ENCODE assay signal across 19 cellular contexts in genomic region chr18:48036191-48036590, GRCh38.
DNase-seq lines count a peak whose midpoint lies in the region; ATAC-seq and TF ChIP-seq lines count a peak whose summit lies in the region.
"Had no signal": no experiment of that assay in that cellular context is flagged by ENCODE, and none has a peak within 500 bp of the region (broad histone marks: within the 10 kb centered on the region; RNA-seq: fewer than 3 reads in every experiment).

No MANE protein-coding gene starts in this region.

- H3K4me3 Mint-ChIP-seq in activated naive CD8-positive, alpha-beta T cell treated with anti-CD3 and anti-CD28 coated beads, Interleukin-2, amount 50 U/mL, for 24 hours: no peak overlapping the region
- H3K4me3 Mint-ChIP-seq: activated CD4-positive, alpha-beta memory T cell treated with anti-CD3 and anti-CD28 coated beads for 36 hours; activated T-helper 1 cell treated with anti-CD3 and anti-CD28 coated beads, Interleukin-12 subunit alpha, Interleukin-12 subunit beta, Interleukin-2, Interleukin-4 antibody, amounts not matched to agents 30 ng/mL and 10 ng/mL and 1 ng/mL, durations not matched to agents 14 hours and 24 hours and 36 hours; CD14-positive monocyte; central memory CD8-positive, alpha-beta T cell; mesothelial cell of epicardium had no signal

- H3K4me1 ChIP-seq in lower lobe of right lung: peaks cover 14% of the 10 kb centered on the region
- H3K4me1 ChIP-seq in tibial artery: peaks cover 0 to 29% (median 5%) of the 10 kb centered on the region in 4 donors
- no peaks in the 10 kb centered on the region for H3K4me1 ChIP-seq in A673 (ENCODE audit: insufficient read depth, low read length, poor library complexity, severe bottlenecking)

- no TSS peak for BruUV-seq in A673 (replicated peaks; lab: Mats Ljungman, UMichigan)

- intact Hi-C loops in lower lobe of right lung (cut with DNase I) (no loop called here), tibial artery (cut with DNase I; ENCODE audit: low total_unique reads) (loop anchor here (10.0 kb wide), 1 partner anchor 299 kb away; no protein-coding TSS in a partner anchor), A673 (cut with micrococcal nuclease; ENCODE audit: unreplicated experiment) (no loop called here)

- H3K27me3 Mint-ChIP-seq in activated naive CD8-positive, alpha-beta T cell treated with anti-CD3 and anti-CD28 coated beads, Interleukin-2, amount 50 U/mL, for 24 hours: no peaks in the 10 kb centered on the region
- H3K27me3 Mint-ChIP-seq: activated CD4-positive, alpha-beta memory T cell treated with anti-CD3 and anti-CD28 coated beads for 36 hours had no signal

- no peaks in the 10 kb centered on the region for H3K9me3 Mint-ChIP-seq in activated naive CD8-positive, alpha-beta T cell treated with anti-CD3 and anti-CD28 coated beads, Interleukin-2, amount 50 U/mL, for 24 hours
- H3K9me3 Mint-ChIP-seq: activated CD4-positive, alpha-beta memory T cell treated with anti-CD3 and anti-CD28 coated beads for 36 hours; activated T-helper 1 cell treated with anti-CD3 and anti-CD28 coated beads, Interleukin-12 subunit alpha, Interleukin-12 subunit beta, Interleukin-2, Interleukin-4 antibody, amounts not matched to agents 30 ng/mL and 10 ng/mL and 1 ng/mL, durations not matched to agents 14 hours and 24 hours and 36 hours; CD14-positive monocyte; central memory CD8-positive, alpha-beta T cell; mesothelial cell of epicardium had no signal

- no peak overlapping the region for H3K4me3 ChIP-seq in lower lobe of right lung
- no peak overlapping the region for H3K4me3 ChIP-seq in tibial artery
- no peak overlapping the region for H3K4me3 ChIP-seq in A673 (ENCODE audit: low read depth, low read length, poor library complexity, severe bottlenecking)
- H3K4me3 ChIP-seq: ovary, upper lobe of left lung had no signal

- H3K27me3 ChIP-seq in lower lobe of right lung (ENCODE audit: low read depth) (no peaks in the 10 kb centered on the region), tibial artery (no peaks in the 10 kb centered on the region), A673 (replicated peaks; ENCODE audit: insufficient read depth, low read depth, low read length, poor library complexity) (no peaks in the 10 kb centered on the region)
- H3K27me3 ChIP-seq: ovary, upper lobe of left lung had no signal

- CTCF ChIA-PET in A673 (lab: Charles Lee): no interaction called here

- H3K4me1 Mint-ChIP-seq in activated naive CD8-positive, alpha-beta T cell treated with anti-CD3 and anti-CD28 coated beads, Interleukin-2, amount 50 U/mL, for 24 hours: no peaks in the 10 kb centered on the region
- H3K4me1 Mint-ChIP-seq: CD14-positive monocyte; central memory CD8-positive, alpha-beta T cell had no signal

- no peaks in the 10 kb centered on the region for H3K36me3 Mint-ChIP-seq in activated naive CD8-positive, alpha-beta T cell treated with anti-CD3 and anti-CD28 coated beads, Interleukin-2, amount 50 U/mL, for 24 hours (ENCODE audit: low read depth)
- H3K36me3 Mint-ChIP-seq: activated CD4-positive, alpha-beta memory T cell treated with anti-CD3 and anti-CD28 coated beads for 36 hours; CD14-positive monocyte; mesothelial cell of epicardium had no signal

- H3K36me3 ChIP-seq in lower lobe of right lung (no peaks in the 10 kb centered on the region), tibial artery (peaks cover 5 to 20% (median 5%) of the 10 kb centered on the region in 3 donors), A673 (ENCODE audit: insufficient read depth, low read length, poor library complexity, severe bottlenecking) (no peaks in the 10 kb centered on the region)
- H3K36me3 ChIP-seq: ovary, upper lobe of left lung had no signal

- no peak overlapping the region for H3K27ac Mint-ChIP-seq in activated naive CD8-positive, alpha-beta T cell treated with anti-CD3 and anti-CD28 coated beads, Interleukin-2, amount 50 U/mL, for 24 hours
- H3K27ac Mint-ChIP-seq: activated CD4-positive, alpha-beta memory T cell treated with anti-CD3 and anti-CD28 coated beads for 36 hours; activated T-helper 1 cell treated with anti-CD3 and anti-CD28 coated beads, Interleukin-12 subunit alpha, Interleukin-12 subunit beta, Interleukin-2, Interleukin-4 antibody, amounts not matched to agents 30 ng/mL and 10 ng/mL and 1 ng/mL, durations not matched to agents 14 hours and 24 hours and 36 hours; mesothelial cell of epicardium had no signal

- no peak overlapping the region for H3K27ac ChIP-seq in lower lobe of right lung
- H3K27ac ChIP-seq in tibial artery: peak overlapping the region in 1 of 2 donors; percentile 15
- H3K27ac ChIP-seq in A673 (ENCODE audit: low read depth, low read length, poor library complexity, severe bottlenecking): no peak overlapping the region
- H3K27ac ChIP-seq: ovary, upper lobe of left lung had no signal

- H3K9me3 ChIP-seq in lower lobe of right lung (no peaks in the 10 kb centered on the region), tibial artery (no peaks in the 10 kb centered on the region), A673 (ENCODE audit: low read depth, low read length, poor library complexity, severe bottlenecking) (no peaks in the 10 kb centered on the region)
- H3K9me3 ChIP-seq: ovary, upper lobe of left lung had no signal

- POLR2A ChIA-PET in A673 (lab: Charles Lee; ENCODE audit: low non-redundant PET): no interaction called here

- ATAC-seq in lower lobe of right lung: peak; percentile 32 to 57
- no peak for ATAC-seq in activated naive CD8-positive, alpha-beta T cell treated with anti-CD3 and anti-CD28 coated beads, Interleukin-2, amount 50 U/mL, for 24 hours

- TF ChIP-seq CTCF in lower lobe of right lung (IDR thresholded peaks at IDR 0.05) (no peak), tibial artery (IDR thresholded peaks at IDR 0.05) (no peak), A673 (conservative IDR thresholded peaks at IDR 0.05; ENCODE audit: low read depth, low read length) (no peak)

- peak; percentile 47 for DNase-seq in activated effector memory CD4-positive, alpha-beta T cell treated with anti-CD3 and anti-CD28 coated beads, Interleukin-2, amount 50 U/mL, for 16 hours
- no peak for DNase-seq in activated effector memory CD4-positive, alpha-beta T cell treated with Interleukin-2 at 50 U/mL for 16 hours
- DNase-seq in ecto neural progenitor cell (ENCODE audit: low spot score) (peak; percentile 37), lower lobe of right lung (peak; percentile 28), tibial artery (peak; percentile 38 to 68), A673 (ENCODE audit: low spot score) (no peak), DMS 273 (lab: John Stamatoyannopoulos, UW; ENCODE audit: unreplicated experiment) (no peak)
- no peak for DNase-seq in activated naive CD8-positive, alpha-beta T cell treated with anti-CD3 and anti-CD28 coated beads, Interleukin-2, amount 50 U/mL, for 24 hours
- DNase-seq: activated CD4-positive, alpha-beta memory T cell treated with anti-CD3 and anti-CD28 coated beads for 36 hours; NCI-H1930; NCI-H526; OCI-M1; small intestine had no signal

Comparison
In these comparisons a context has a peak if more than half of its experiments do, and no peak if none do; other contexts are left out.
1. DNase-seq: peak in activated effector memory CD4-positive, alpha-beta T cell treated with anti-CD3 and anti-CD28 coated beads, Interleukin-2, amount 50 U/mL, for 16 hours (single experiment), ecto neural progenitor cell (single experiment), lower lobe of right lung (single experiment) and tibial artery (2 of 2); none in activated effector memory CD4-positive, alpha-beta T cell treated with Interleukin-2 at 50 U/mL for 16 hours (single experiment), activated naive CD8-positive, alpha-beta T cell treated with anti-CD3 and anti-CD28 coated beads, Interleukin-2, amount 50 U/mL, for 24 hours (single experiment), A673 (single experiment) and DMS 273 (single experiment).